8 cellular contexts compared by ENCODE assay signal in the genomic region with DNA sequence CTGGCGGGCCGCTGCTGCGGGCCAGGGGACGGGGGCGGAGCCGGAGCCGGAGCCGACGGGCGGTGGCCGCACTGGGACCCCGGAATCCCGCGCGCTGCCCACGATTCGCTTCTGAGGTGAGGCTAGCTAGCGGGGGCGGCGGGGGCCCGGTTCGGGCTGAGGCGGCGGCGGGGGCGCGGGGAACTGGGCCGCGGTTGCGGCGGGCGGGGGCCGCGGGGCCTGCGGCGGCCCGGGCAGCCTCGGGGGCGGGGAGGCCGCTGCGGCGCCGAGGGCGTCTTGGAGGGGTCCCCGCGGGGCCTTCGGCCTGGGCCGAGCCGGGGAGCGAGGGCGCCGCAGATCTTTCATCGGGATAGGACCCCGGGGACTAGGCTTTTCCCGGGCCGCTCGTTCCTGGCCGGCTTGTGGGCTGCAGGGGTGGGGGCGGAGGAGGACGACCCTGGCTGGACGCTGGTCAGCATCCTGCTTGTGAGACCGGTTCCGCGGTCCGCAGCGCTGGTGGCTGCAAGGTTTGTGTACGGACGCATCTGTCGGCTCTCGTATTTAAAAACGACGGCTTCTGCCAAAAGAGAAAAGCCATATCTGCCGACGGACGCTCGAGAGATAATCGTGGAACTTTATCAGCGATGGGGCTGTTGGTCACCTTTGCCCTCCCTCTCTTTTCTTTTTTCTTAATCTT. TPM values are rescaled to one million over a fixed set of nuclear protein-coding genes. Genes with fewer than 3 reads are reported as not detected.
DNase-seq lines count a peak whose midpoint lies in the region; ATAC-seq and TF ChIP-seq lines count a peak whose summit lies in the region.

No MANE protein-coding gene starts in this region.

- H3K27me3 ChIP-seq in H9 (ENCODE audit: insufficient read depth, low read length) (no peaks in the 10 kb centered on the region), suprapubic skin (no peaks in the 10 kb centered on the region)

- H3K36me3 ChIP-seq in OCI-LY7 (ENCODE audit: insufficient read depth, low read length) (no peaks in the 10 kb centered on the region), suprapubic skin (no peaks in the 10 kb centered on the region)

- H2BK12ac ChIP-seq in H9 (ENCODE audit: insufficient read length, low read depth, low read length): no peak overlapping the region

- no peak overlapping the region for H3K56ac ChIP-seq in H9 (ENCODE audit: insufficient read length, low read depth, low read length)

- TF ChIP-seq POLR2A in lower leg skin (IDR thresholded peaks at IDR 0.05) (no peak), suprapubic skin (IDR thresholded peaks at IDR 0.05) (no peak)

- peaks cover 11% of the 10 kb centered on the region for H3K23me2 ChIP-seq in H9 (ENCODE audit: insufficient read length, low read depth, low read length, poor library complexity, severe bottlenecking)

- H3K9me2 ChIP-seq in OCI-LY7 (ENCODE audit: insufficient read depth, low read length): no peaks in the 10 kb centered on the region

- no TSS peak for BruUV-seq in OCI-LY7 (replicated peaks; lab: Mats Ljungman, UMichigan)

- H3K27ac ChIP-seq in H9 (ENCODE audit: insufficient read length, low read depth, low read length): no peak overlapping the region
- no peak overlapping the region for H3K27ac ChIP-seq in OCI-LY7 (ENCODE audit: low read depth, low read length, poor library complexity, severe bottlenecking)
- H3K27ac ChIP-seq in cingulate gyrus (ENCODE audit: low read depth, low read length): peak overlapping the region; percentile 47
- peak overlapping the region; percentile 93 for H3K27ac ChIP-seq in suprapubic skin

- H3K4me3 ChIP-seq in OCI-LY7 (ENCODE audit: low read depth, low read length, poor library complexity, severe bottlenecking) (peak overlapping the region; percentile 85), lower leg skin (ENCODE audit: low read depth, poor library complexity, severe bottlenecking) (peak overlapping the region; percentile 88), suprapubic skin (peak overlapping the region; percentile 86)

- CTCF ChIA-PET in OCI-LY7 (lab: Charles Lee; ENCODE audit: unreplicated experiment): no interaction called here

- H3K9me3 ChIP-seq in H9 (ENCODE audit: control insufficient read depth, low read depth, low read length): no peaks in the 10 kb centered on the region
- H3K9me3 ChIP-seq in OCI-LY7 (ENCODE audit: low read length): no peaks in the 10 kb centered on the region
- H3K9me3 ChIP-seq in suprapubic skin: no peaks in the 10 kb centered on the region

- peak overlapping the region; percentile 78; the same call in 1 of the 2 replicates for H3K14ac ChIP-seq in H9 (ENCODE audit: insufficient read depth, low read length)

- intact Hi-C loops in OCI-LY7 (cut with micrococcal nuclease; ENCODE audit: unreplicated experiment) (no loop called here), lower leg skin (cut with DNase I; ENCODE audit: low total_unique reads) (no loop called here)

- H3K4me1 Mint-ChIP-seq in H9: peaks cover 25 to 28% of the 10 kb centered on the region in 2 experiments

- TF ChIP-seq CTCF in H9 (conservative IDR thresholded peaks at IDR 0.05): no peak
- TF ChIP-seq CTCF in OCI-LY7 (conservative IDR thresholded peaks at IDR 0.05; ENCODE audit: low read length): no peak
- no peak for TF ChIP-seq CTCF in lower leg skin (IDR thresholded peaks at IDR 0.05)
- no peak for TF ChIP-seq CTCF in suprapubic skin (IDR thresholded peaks at IDR 0.05)

- peak; percentile 54 for DNase-seq in ELR (ENCODE audit: low read depth)
- peak; percentile 43 for DNase-seq in H9
- DNase-seq in OCI-LY7 (ENCODE audit: low spot score): peak; percentile 48
- peak in 1 of 2 donors; percentile 90 for DNase-seq in lower leg skin (ENCODE audit: low spot score in 2 of 2)
- DNase-seq in suprapubic skin (ENCODE audit: low spot score in 2 of 2): peak in 1 of 2 donors; percentile 79
- no peak for DNase-seq in NCI-H226

- H3K79me2 ChIP-seq in H9 (ENCODE audit: insufficient read depth, low read length) (peaks cover 22% of the 10 kb centered on the region; the same call in 1 of the 2 replicates), OCI-LY7 (ENCODE audit: insufficient read depth, low read depth, low read length) (peaks cover 21% of the 10 kb centered on the region; the same call in 1 of the 2 replicates)

- peaks cover 5 to 8% of the 10 kb centered on the region in 2 experiments; a peak in 3 of 5 replicates for H3K9me3 Mint-ChIP-seq in H9

- H3K4me2 ChIP-seq in H9 (ENCODE audit: insufficient read depth, insufficient read length, low read length) (peak overlapping the region; percentile 88), OCI-LY7 (ENCODE audit: low read length) (peak overlapping the region; percentile 90)

- no peaks in the 10 kb centered on the region for H3K27me3 Mint-ChIP-seq in H9 (ENCODE audit: low read depth)

- H3K18ac ChIP-seq in H9 (ENCODE audit: insufficient read length, low read depth, low read length): no peak overlapping the region

- no peak for ATAC-seq in GM19324 (IDR thresholded peaks at IDR 0.05; ENCODE audit: low FRiP score, unreplicated experiment)

- WGBS in H9 (ENCODE audit: extremely low coverage, insufficient read length, low lambda C conversion rate): no CpG with 5 or more reads among the region's 78 CpGs
- WGBS in lower leg skin, 2 donors: 0 to 3% methylated on average over 17 to 57 of the region's 78 CpGs
- under 1% methylated on average over 20 of the region's 78 CpGs for WGBS in suprapubic skin

- H2BK15ac ChIP-seq in H9 (ENCODE audit: low read depth, low read length): no peak overlapping the region; the same call in 1 of the 2 replicates

- no peaks in the 10 kb centered on the region; the same call in 1 of the 2 replicates for H3K4me1 ChIP-seq in H9 (ENCODE audit: insufficient read depth, low read length)
- H3K4me1 ChIP-seq in OCI-LY7 (ENCODE audit: insufficient read depth, low read length, poor library complexity, severe bottlenecking): peaks cover 22% of the 10 kb centered on the region
- peaks cover 36% of the 10 kb centered on the region for H3K4me1 ChIP-seq in suprapubic skin

- no peak overlapping the region for H2AFZ ChIP-seq in H9 (ENCODE audit: low read length)
- H2AFZ ChIP-seq in OCI-LY7 (ENCODE audit: low read length): peak overlapping the region; percentile 93; the same call in 1 of the 2 replicates

- no peak overlapping the region for H2AK5ac ChIP-seq in H9 (ENCODE audit: insufficient read length, low read length)

- peak overlapping the region in 2 of 3 experiments; percentile 55 to 81; a peak in 4 of 7 replicates for H3K27ac Mint-ChIP-seq in H9

- H3K79me1 ChIP-seq in H9 (ENCODE audit: insufficient read depth, low read depth, low read length, poor library complexity, severe bottlenecking): no peaks in the 10 kb centered on the region

- peaks cover 2 to 5% (median 2%) of the 10 kb centered on the region in 3 experiments; a peak in 6 of 7 replicates for H3K36me3 Mint-ChIP-seq in H9 (ENCODE audit: insufficient read depth in 1 of 3, low read depth in 3 of 3)

- H2BK120ac ChIP-seq in H9 (ENCODE audit: low read depth, low read length, poor library complexity, severe bottlenecking): no peak overlapping the region

- no peak overlapping the region for H2BK20ac ChIP-seq in H9 (ENCODE audit: low read depth, low read length, poor library complexity, severe bottlenecking)

- H3K4ac ChIP-seq in H9 (ENCODE audit: low read depth, low read length): no peak overlapping the region

- H4K20me1 ChIP-seq in H9 (ENCODE audit: control insufficient read depth, insufficient read depth, insufficient read length) (no peaks in the 10 kb centered on the region), OCI-LY7 (ENCODE audit: insufficient read depth, low read length) (peaks cover 5% of the 10 kb centered on the region; the same call in 1 of the 2 replicates)

- no peak overlapping the region for H4K8ac ChIP-seq in H9 (replicated peaks; ENCODE audit: insufficient read length, low read depth, low read length)

- H2BK5ac ChIP-seq in H9 (ENCODE audit: insufficient read length, low read length): no peak overlapping the region

- peak overlapping the region; percentile 87 for H3K9ac ChIP-seq in H9 (ENCODE audit: extremely low read depth, insufficient read length, low read length)

- H4K5ac ChIP-seq in H9 (ENCODE audit: insufficient read length, low read depth, low read length): no peak overlapping the region

- no peak overlapping the region for H3K23ac ChIP-seq in H9 (ENCODE audit: insufficient read length, low read depth, low read length)

- peak overlapping the region; percentile 80 to 89 for H3K4me3 Mint-ChIP-seq in H9

- POLR2A ChIA-PET in OCI-LY7 (lab: Charles Lee): no interaction called here

- no peak overlapping the region for H4K91ac ChIP-seq in H9 (ENCODE audit: insufficient read length, low read depth, low read length)

- H3T11ph ChIP-seq in H9 (ENCODE audit: low read length): no peak overlapping the region

- no peak for TF ChIP-seq EP300 in suprapubic skin (IDR thresholded peaks at IDR 0.05)

RNA-seq across cellular contexts. Expression of a gene that starts 0.4 kb away (rescaled TPM):
- total RNA-seq in H9 (2021) (163 and 166 TPM in 2 replicates), OCI-LY7 (2022) (108 TPM in 2 replicates), lower leg skin (100 to 1,000 TPM; 102 to 153 (median 135) TPM), suprapubic skin (100 to 1,000 TPM; 122 to 299 (median 196) TPM)
- total RNA-seq in OCI-LY7 (2014; rRNA removed; shearing (Covaris generic)): 77.1 and 85.3 TPM in 2 replicates

RNA-seq across cellular contexts. Expression of a gene that starts 51.2 kb away (rescaled TPM):
- total RNA-seq in H9 (2021): 34.1 and 37.6 TPM in 2 replicates
- 6.9 and 10.9 TPM in 2 replicates for total RNA-seq in OCI-LY7 (2014; rRNA removed; shearing (Covaris generic))
- total RNA-seq in OCI-LY7 (2022): 23.8 and 31.6 TPM in 2 replicates
- 100 to 1,000 TPM; 106 to 291 (median 178) TPM for total RNA-seq in lower leg skin
- total RNA-seq in suprapubic skin: 100 to 1,000 TPM; 116 to 709 (median 162) TPM

Comparison
In these comparisons a context has a peak if more than half of its experiments do, and no peak if none do; other contexts are left out.
1. H3K27ac ChIP-seq: peak in cingulate gyrus (single experiment) and suprapubic skin (single experiment); none in H9 (single experiment) and OCI-LY7 (single experiment).
2. Peak in every context shown above with its lines, with median percentiles within 50 percentile points of each other: H3K4me3 ChIP-seq.